Comparison of ENCODE assay signal across 9 cellular contexts in genomic region chr12:53200458-53201169, GRCh38. TPM values are rescaled to one million over a fixed set of nuclear protein-coding genes. Genes with fewer than 3 reads are reported as not detected.
DNase-seq lines count a peak whose midpoint lies in the region; ATAC-seq and TF ChIP-seq lines count a peak whose summit lies in the region.
"Had no signal": no experiment of that assay in that cellular context is flagged by ENCODE, and none has a peak within 500 bp of the region (broad histone marks: within the 10 kb centered on the region; RNA-seq: fewer than 3 reads in every experiment).

No MANE protein-coding gene starts in this region.

- H3K79me2 ChIP-seq in DOHH2 (ENCODE audit: control insufficient read depth, low read length), result peaks cover 29% of the 10 kb centered on the region

- TF ChIP-seq CTCF in DOHH2 (IDR thresholded peaks at IDR 0.05; ENCODE audit: low read depth, low read length, poor library complexity, severe bottlenecking) (no peak), GM20000 (IDR thresholded peaks at IDR 0.05; ENCODE audit: extremely low read depth, missing control alignments) (no peak), BE2C (IDR thresholded peaks at IDR 0.05; ENCODE audit: low read depth, low read length) (no peak)

- H3K9me2 ChIP-seq in DOHH2 (replicated peaks; ENCODE audit: control insufficient read depth, low read length), result no peaks in the 10 kb centered on the region

- peaks cover 24% of the 10 kb centered on the region for H3K36me3 ChIP-seq in DOHH2 (ENCODE audit: control insufficient read depth, low read length)
- no peaks in the 10 kb centered on the region for H3K36me3 ChIP-seq in adipocyte (ENCODE audit: control insufficient read depth, insufficient read depth, low read length, severe bottlenecking)
- no peaks in the 10 kb centered on the region for H3K36me3 ChIP-seq in BE2C

- H3F3A ChIP-seq in DOHH2 (ENCODE audit: control insufficient read depth, insufficient read depth), result peaks cover 23% of the 10 kb centered on the region

- no peaks in the 10 kb centered on the region for H4K20me1 ChIP-seq in DOHH2 (ENCODE audit: control insufficient read depth, insufficient read depth, low read depth, low read length)

- in situ Hi-C loops in KBM-7 (cut with MboI; ENCODE audit: low pct_unique_long_range_greater_than_20kb, low sequenced_read_pairs), result no loop called here

- no peaks in the 10 kb centered on the region for H3K27me3 ChIP-seq in DOHH2 (ENCODE audit: control insufficient read depth, low read length)
- H3K27me3 ChIP-seq in adipocyte (replicated peaks; ENCODE audit: control insufficient read depth, insufficient read depth, low read length), result no peaks in the 10 kb centered on the region
- H3K27me3 ChIP-seq in BE2C, result no peaks in the 10 kb centered on the region

- ATAC-seq in HG03457 (IDR thresholded peaks at IDR 0.05; ENCODE audit: unreplicated experiment) (no peak), SK-N-SH treated with all-trans-retinoic acid at 6 μM for 48 hours (no peak), HG02970 (IDR thresholded peaks at IDR 0.05; ENCODE audit: low FRiP score, unreplicated experiment) (no peak)

- H3K9me3 ChIP-seq in DOHH2 (ENCODE audit: control insufficient read depth, insufficient read depth, low read length) (no peaks in the 10 kb centered on the region), adipocyte (ENCODE audit: control insufficient read depth, low read length) (no peaks in the 10 kb centered on the region), BE2C (no peaks in the 10 kb centered on the region)

- DNase-seq in GM20000 (ENCODE audit: low spot score) (peak; percentile 72), KBM-7 (peak; percentile 45), adipocyte (ENCODE audit: low read depth) (no peak), BE2C (no peak)
- DNase-seq: NCI-H526 had no signal

- H3K4me1 ChIP-seq in DOHH2 (ENCODE audit: control insufficient read depth, low read length), result peaks cover 88% of the 10 kb centered on the region
- H3K4me1 ChIP-seq in adipocyte (ENCODE audit: control insufficient read depth, insufficient read depth, low read length), result peaks cover 20% of the 10 kb centered on the region
- H3K4me1 ChIP-seq in BE2C, result no peaks in the 10 kb centered on the region; the same call in 1 of the 2 replicates

- peak overlapping the region; percentile 94 for H3K27ac ChIP-seq in DOHH2 (ENCODE audit: low read depth, low read length)

- H3K9ac ChIP-seq in adipocyte (ENCODE audit: low read length), result peak overlapping the region; percentile 40

- peak overlapping the region; percentile 77 for H3K4me2 ChIP-seq in DOHH2 (ENCODE audit: low read length)

- H3K4me3 ChIP-seq in DOHH2 (ENCODE audit: low read length) (peak overlapping the region; percentile 62), adipocyte (ENCODE audit: low read length) (no peak overlapping the region), BE2C (ENCODE audit: low read depth, low read length) (no peak overlapping the region)

TF ChIP-seq in SK-N-SH treated with all-trans-retinoic acid at 6 μM for 48 hours, 23 proteins besides CTCF, POLR2A, EP300 and RAD21:
- TF ChIP-seq ESRRG (CRISPR knock-in tag; IDR thresholded peaks at IDR 0.05), result no peak
- no peak for TF ChIP-seq ISL1 (CRISPR knock-in tag; IDR thresholded peaks at IDR 0.05)
- no peak for TF ChIP-seq ARNTL (CRISPR knock-in tag; IDR thresholded peaks at IDR 0.05; ENCODE audit: borderline replicate concordance, low read depth)
- TF ChIP-seq, protein P1, sequence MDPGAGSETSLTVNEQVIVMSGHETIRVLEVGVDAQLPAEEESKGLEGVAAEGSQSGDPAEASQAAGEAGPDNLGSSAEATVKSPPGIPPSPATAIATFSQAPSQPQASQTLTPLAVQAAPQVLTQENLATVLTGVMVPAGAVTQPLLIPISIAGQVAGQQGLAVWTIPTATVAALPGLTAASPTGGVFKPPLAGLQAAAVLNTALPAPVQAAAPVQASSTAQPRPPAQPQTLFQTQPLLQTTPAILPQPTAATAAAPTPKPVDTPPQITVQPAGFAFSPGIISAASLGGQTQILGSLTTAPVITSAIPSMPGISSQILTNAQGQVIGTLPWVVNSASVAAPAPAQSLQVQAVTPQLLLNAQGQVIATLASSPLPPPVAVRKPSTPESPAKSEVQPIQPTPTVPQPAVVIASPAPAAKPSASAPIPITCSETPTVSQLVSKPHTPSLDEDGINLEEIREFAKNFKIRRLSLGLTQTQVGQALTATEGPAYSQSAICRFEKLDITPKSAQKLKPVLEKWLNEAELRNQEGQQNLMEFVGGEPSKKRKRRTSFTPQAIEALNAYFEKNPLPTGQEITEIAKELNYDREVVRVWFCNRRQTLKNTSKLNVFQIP (CRISPR knock-in tag; IDR thresholded peaks at IDR 0.05; ENCODE audit: borderline replicate concordance, low read depth), result no peak
- no peak for TF ChIP-seq TCF4 (CRISPR knock-in tag; IDR thresholded peaks at IDR 0.05; ENCODE audit: borderline replicate concordance)
- TF ChIP-seq, protein P2, sequence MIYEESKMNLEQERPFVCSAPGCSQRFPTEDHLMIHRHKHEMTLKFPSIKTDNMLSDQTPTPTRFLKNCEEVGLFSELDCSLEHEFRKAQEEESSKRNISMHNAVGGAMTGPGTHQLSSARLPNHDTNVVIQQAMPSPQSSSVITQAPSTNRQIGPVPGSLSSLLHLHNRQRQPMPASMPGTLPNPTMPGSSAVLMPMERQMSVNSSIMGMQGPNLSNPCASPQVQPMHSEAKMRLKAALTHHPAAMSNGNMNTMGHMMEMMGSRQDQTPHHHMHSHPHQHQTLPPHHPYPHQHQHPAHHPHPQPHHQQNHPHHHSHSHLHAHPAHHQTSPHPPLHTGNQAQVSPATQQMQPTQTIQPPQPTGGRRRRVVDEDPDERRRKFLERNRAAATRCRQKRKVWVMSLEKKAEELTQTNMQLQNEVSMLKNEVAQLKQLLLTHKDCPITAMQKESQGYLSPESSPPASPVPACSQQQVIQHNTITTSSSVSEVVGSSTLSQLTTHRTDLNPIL (CRISPR knock-in tag; IDR thresholded peaks at IDR 0.05; ENCODE audit: low read depth), result no peak
- no peak for TF ChIP-seq ZC3H10 (CRISPR knock-in tag; IDR thresholded peaks at IDR 0.05)
- TF ChIP-seq TSHZ2 (CRISPR knock-in tag; IDR thresholded peaks at IDR 0.05), result no peak
TF ChIP-seq in SK-N-SH treated with all-trans-retinoic acid at 6 μM for 48 hours: peak in this region for 0.

RNA-seq across cellular contexts. Expression of gene ITGB7, which starts 6.4 kb away (rescaled TPM):
- not detected for polyA plus RNA-seq in BE2C (2012; ENCODE audit: insufficient read depth, insufficient read length, low read depth)

RNA-seq across cellular contexts. Expression of gene CSAD, which starts 19.9 kb away (rescaled TPM):
- polyA plus RNA-seq in BE2C (2012; ENCODE audit: insufficient read depth, insufficient read length, low read depth), result 12.2 TPM

RNA-seq across cellular contexts. Expression of gene ZNF740, which starts 20.1 kb away (rescaled TPM):
- 35.0 TPM for polyA plus RNA-seq in BE2C (2012; ENCODE audit: insufficient read depth, insufficient read length, low read depth)

RNA-seq across cellular contexts. Expression of gene RARG, which starts 31.4 kb away (rescaled TPM):
- 20.2 TPM for polyA plus RNA-seq in BE2C (2012; ENCODE audit: insufficient read depth, insufficient read length, low read depth)

Comparison
In these comparisons a context has a peak if more than half of its experiments do, and no peak if none do; other contexts are left out.
1. DNase-seq: peak in GM20000 (single experiment) and KBM-7 (single experiment); none in adipocyte (single experiment) and BE2C (single experiment).